Comparison of ENCODE assay signal across 8 cellular contexts in the genomic region with DNA sequence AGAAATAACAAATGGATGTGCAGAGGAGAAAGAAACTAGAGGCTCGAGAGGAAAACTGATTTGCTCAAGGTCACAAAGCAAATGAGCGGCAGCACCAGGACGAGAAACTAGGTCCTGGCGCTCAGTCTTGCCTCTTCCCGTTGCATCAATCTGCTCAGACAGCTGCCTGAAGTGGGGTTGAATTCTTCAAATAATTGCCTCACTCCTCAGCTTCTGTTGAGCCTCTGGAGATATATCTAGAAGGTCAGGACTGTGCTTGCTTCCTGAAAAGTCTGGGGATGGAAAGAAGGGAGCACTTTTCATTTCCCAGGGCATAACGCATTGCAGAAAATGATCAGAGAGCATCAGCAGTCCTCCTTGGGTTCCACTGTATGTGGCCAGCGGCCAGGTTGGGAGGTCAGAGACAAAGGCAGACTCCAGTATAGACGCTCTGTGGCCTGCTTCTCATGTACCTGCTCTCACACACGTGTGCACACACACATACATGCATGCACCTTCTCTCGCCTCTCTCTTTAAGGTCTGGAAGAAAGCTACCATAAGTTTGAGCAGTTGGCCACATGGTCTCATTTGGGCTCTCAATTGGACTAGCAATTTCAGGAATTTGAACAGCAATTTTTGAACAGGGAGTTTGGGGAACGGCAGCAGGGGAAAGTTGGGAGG.
DNase-seq lines count a peak whose midpoint lies in the region; ATAC-seq and TF ChIP-seq lines count a peak whose summit lies in the region.

No MANE protein-coding gene starts in this region.

- H3K27me3 Mint-ChIP-seq in activated naive CD4-positive, alpha-beta T cell treated with anti-CD3 and anti-CD28 coated beads for 36 hours (ENCODE audit: low read depth) = no peaks in the 10 kb centered on the region
- no peaks in the 10 kb centered on the region for H3K27me3 Mint-ChIP-seq in stimulated activated naive CD8-positive, alpha-beta T cell treated with anti-CD3 and anti-CD28 coated beads, Interleukin-15, Interleukin-2, amounts not matched to agents 100 ng/mL and 50 ng/mL, for 24 hours

- no peaks in the 10 kb centered on the region for H3K36me3 Mint-ChIP-seq in activated naive CD4-positive, alpha-beta T cell treated with anti-CD3 and anti-CD28 coated beads for 36 hours (ENCODE audit: low read depth)
- no peaks in the 10 kb centered on the region for H3K36me3 Mint-ChIP-seq in activated naive CD4-positive, alpha-beta T cell treated with anti-CD3 and anti-CD28 coated beads, Interleukin-2, amount 50 U/mL, for 72 hours
- no peaks in the 10 kb centered on the region for H3K36me3 Mint-ChIP-seq in stimulated activated naive CD8-positive, alpha-beta T cell treated with anti-CD3 and anti-CD28 coated beads, Interleukin-15, Interleukin-2, amounts not matched to agents 100 ng/mL and 50 ng/mL, for 24 hours (ENCODE audit: low read depth)

- H3K4me3 Mint-ChIP-seq in activated naive CD4-positive, alpha-beta T cell treated with anti-CD3 and anti-CD28 coated beads for 36 hours = no peak overlapping the region
- H3K4me3 Mint-ChIP-seq in stimulated activated naive CD8-positive, alpha-beta T cell treated with anti-CD3 and anti-CD28 coated beads, Interleukin-15, Interleukin-2, amounts not matched to agents 100 ng/mL and 50 ng/mL, for 24 hours = peak overlapping the region; percentile 14

- peaks cover 74% of the 10 kb centered on the region for H3K4me1 Mint-ChIP-seq in activated naive CD4-positive, alpha-beta T cell treated with anti-CD3 and anti-CD28 coated beads for 36 hours (ENCODE audit: low read depth)
- H3K4me1 Mint-ChIP-seq in stimulated activated naive CD8-positive, alpha-beta T cell treated with anti-CD3 and anti-CD28 coated beads, Interleukin-15, Interleukin-2, amounts not matched to agents 100 ng/mL and 50 ng/mL, for 24 hours (ENCODE audit: low read depth) = peaks cover 90% of the 10 kb centered on the region

- intact Hi-C loops in activated naive CD4-positive, alpha-beta T cell treated with anti-CD3 and anti-CD28 coated beads for 36 hours (cut with micrococcal nuclease) = loop anchor here (1.0 to 5.0 kb wide), 13 partner anchors 53 to 458 kb away; partner anchors contain the start of genes DUSP5, MXI1 and PDCD4

- no peak for TF ChIP-seq CTCF in GM10266 (IDR thresholded peaks at IDR 0.05; ENCODE audit: control insufficient read depth, insufficient read depth, low read depth, missing control alignments)

- DNase-seq in activated naive CD4-positive, alpha-beta T cell treated with anti-CD3 and anti-CD28 coated beads for 36 hours = no peak
- DNase-seq in activated naive CD4-positive, alpha-beta T cell treated with anti-CD3 and anti-CD28 coated beads, Interleukin-2, amount 50 U/mL, for 16 hours = no peak
- no peak for DNase-seq in activated naive CD4-positive, alpha-beta T cell treated with anti-CD3 and anti-CD28 coated beads, Interleukin-2, amount 50 U/mL, for 72 hours (ENCODE audit: low spot score in 2 of 2)
- DNase-seq in GM10266 (ENCODE audit: extremely low spot score) (no peak), HK-2 (ENCODE audit: unreplicated experiment) (no peak), cerebellar nuclear complex (lab: John Stamatoyannopoulos, UW) (no peak)

- no peaks in the 10 kb centered on the region for H3K9me3 Mint-ChIP-seq in activated naive CD4-positive, alpha-beta T cell treated with anti-CD3 and anti-CD28 coated beads for 36 hours
- no peaks in the 10 kb centered on the region for H3K9me3 Mint-ChIP-seq in activated naive CD4-positive, alpha-beta T cell treated with anti-CD3 and anti-CD28 coated beads, Interleukin-2, amount 50 U/mL, for 72 hours
- no peaks in the 10 kb centered on the region for H3K9me3 Mint-ChIP-seq in stimulated activated naive CD8-positive, alpha-beta T cell treated with anti-CD3 and anti-CD28 coated beads, Interleukin-15, Interleukin-2, amounts not matched to agents 100 ng/mL and 50 ng/mL, for 24 hours

- CTCF ChIA-PET in activated naive CD4-positive, alpha-beta T cell treated with anti-CD3 and anti-CD28 coated beads for 36 hours (lab: Charles Lee) = interaction anchor here (0.6 to 6.1 kb wide), 7 partner anchors 9 to 500 kb away, joined by 3 to 36 read pairs (median 4); no protein-coding TSS in a partner anchor

- peak overlapping the region; percentile 84 for H3K27ac Mint-ChIP-seq in activated naive CD4-positive, alpha-beta T cell treated with anti-CD3 and anti-CD28 coated beads for 36 hours
- peak overlapping the region; percentile 78 to 89 for H3K27ac Mint-ChIP-seq in activated naive CD4-positive, alpha-beta T cell treated with anti-CD3 and anti-CD28 coated beads, Interleukin-2, amount 50 U/mL, for 72 hours
- peak overlapping the region; percentile 87 for H3K27ac Mint-ChIP-seq in stimulated activated naive CD8-positive, alpha-beta T cell treated with anti-CD3 and anti-CD28 coated beads, Interleukin-15, Interleukin-2, amounts not matched to agents 100 ng/mL and 50 ng/mL, for 24 hours

- peak; percentile 12 for ATAC-seq in HG03159 (IDR thresholded peaks at IDR 0.05; ENCODE audit: unreplicated experiment)
- peak in 1 of 2 donors; percentile 39 for ATAC-seq in activated naive CD4-positive, alpha-beta T cell treated with anti-CD3 and anti-CD28 coated beads, Interleukin-2, amount 50 U/mL, for 72 hours
